8 cellular contexts compared by ENCODE assay signal in the genomic region with DNA sequence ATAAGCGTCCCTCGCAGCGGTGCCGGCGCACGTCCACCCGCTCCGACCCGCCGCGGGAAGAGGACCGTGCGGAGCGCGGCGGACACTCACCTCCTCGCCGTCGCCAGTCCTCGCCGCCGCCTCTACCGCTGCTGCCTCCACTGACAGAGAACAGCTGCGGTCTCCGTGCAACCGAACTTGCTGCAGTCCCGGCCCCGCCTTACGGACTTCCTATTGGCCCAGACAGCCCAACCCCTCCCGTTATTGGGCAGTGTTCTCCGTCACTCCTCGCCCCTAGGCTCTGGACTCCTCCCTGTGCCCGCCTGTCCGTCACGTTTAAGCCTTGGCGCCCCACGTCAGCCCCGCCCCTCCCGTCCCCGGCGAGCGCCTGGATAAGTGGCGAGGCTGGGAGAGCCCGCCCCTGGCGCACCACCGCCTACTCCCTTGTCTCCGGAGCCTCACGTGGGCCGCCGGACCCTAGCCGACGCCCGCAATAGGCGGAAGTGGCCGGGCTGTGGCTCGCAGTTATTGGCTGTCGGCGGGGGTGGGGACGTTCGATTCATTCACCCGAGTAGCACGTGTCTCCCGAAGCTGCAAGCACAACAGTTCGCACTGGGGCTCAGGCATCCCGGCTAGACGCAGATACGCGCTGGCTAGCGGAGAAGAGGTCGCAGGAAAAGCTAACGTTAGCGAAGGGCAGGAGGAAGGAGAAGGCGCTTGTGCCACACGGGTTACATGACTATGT. TPM values are rescaled to one million over a fixed set of nuclear protein-coding genes. Genes with fewer than 3 reads are reported as not detected.
DNase-seq lines count a peak whose midpoint lies in the region; ATAC-seq and TF ChIP-seq lines count a peak whose summit lies in the region.

Gene PC, minus strand, starts transcription at position 152 of the 724 bp plus-strand sequence. CDS start 86,224 bp downstream, outside the sequence.

- peaks cover 5 to 6% of the 10 kb centered on the region in 2 donors for H3K4me1 ChIP-seq in lung (ENCODE audit: control insufficient read depth in 2 of 2, insufficient read depth in 2 of 2, low read length in 2 of 2)

- peak within 1 kb of the TSS; percentile 75 for H3K4me3 ChIP-seq in lung

- H3K27ac ChIP-seq in lung (ENCODE audit: low read depth in 1 of 2, low read length in 1 of 2) = peak within 1 kb of the TSS; percentile 73 to 89

- no peaks in the 10 kb centered on the region for H3K36me3 ChIP-seq in lung (ENCODE audit: control insufficient read depth in 2 of 2, insufficient read depth in 2 of 2, low read length in 2 of 2)

- peak; percentile 88 to 100 (median 99) for DNase-seq in C1 segment of cervical spinal cord (lab: John Stamatoyannopoulos, UW)
- peak; percentile 96 for DNase-seq in NCI-H82 treated with DMSO at 0.1 percent for 48 hours (lab: John Stamatoyannopoulos, UW; ENCODE audit: unreplicated experiment)
- peak; percentile 93 to 94 for DNase-seq in activated CD8-positive, alpha-beta memory T cell treated with anti-CD3 and anti-CD28 coated beads for 4 hours (ENCODE audit: low read depth in 2 of 2)
- peak; percentile 93 for DNase-seq in effector CD8-positive, alpha-beta T cell (lab: John Stamatoyannopoulos, UW)
- DNase-seq in lung (ENCODE audit: low spot score) = peak; percentile 99
- peak; percentile 93 to 98 (median 96) for DNase-seq in stimulated activated CD4-positive, alpha-beta T cell treated with anti-CD3 and anti-CD28 coated beads, TNF-alpha, amount 100 ng/mL, for 24 hours (ENCODE audit: low read depth in 3 of 3)

- TF ChIP-seq CTCF in lung (IDR thresholded peaks at IDR 0.05; ENCODE audit: control extremely low read depth, extremely low read depth) = no peak

- WGBS in lung, 2 donors = 1% methylated on average over 73 to 74 of the region's 74 CpGs

- H3K9me3 ChIP-seq in lung (ENCODE audit: control insufficient read depth in 2 of 2, insufficient read depth in 1 of 2, low read length in 1 of 2) = no peaks in the 10 kb centered on the region

- ATAC-seq in GM19438 (IDR thresholded peaks at IDR 0.05; ENCODE audit: low read depth, unreplicated experiment) (peak; percentile 99), HG03571 (IDR thresholded peaks at IDR 0.05; ENCODE audit: unreplicated experiment) (peak; percentile 85), lung (ENCODE audit: insufficient read depth, low FRiP score) (peak; percentile 99)

- no peaks in the 10 kb centered on the region for H3K27me3 ChIP-seq in lung (ENCODE audit: control insufficient read depth, insufficient read depth)

RNA-seq across cellular contexts. Expression of gene PC, which starts in this region (rescaled TPM):
- total RNA-seq in lung = 10 to 100 TPM in 1 of 2 donors, 1 to 10 TPM in 1; 5.5 to 32.5 TPM
- polyA plus RNA-seq in lung = 10 to 100 TPM; 10.3 to 13.6 TPM

Comparison
In these comparisons a context has a peak if more than half of its experiments do, and no peak if none do; other contexts are left out.
1. Peak in every context shown above with its lines: DNase-seq, ATAC-seq, H3K4me3 ChIP-seq and H3K27ac ChIP-seq.